ENCODE assay signal across 21 cellular contexts in the genomic region with DNA sequence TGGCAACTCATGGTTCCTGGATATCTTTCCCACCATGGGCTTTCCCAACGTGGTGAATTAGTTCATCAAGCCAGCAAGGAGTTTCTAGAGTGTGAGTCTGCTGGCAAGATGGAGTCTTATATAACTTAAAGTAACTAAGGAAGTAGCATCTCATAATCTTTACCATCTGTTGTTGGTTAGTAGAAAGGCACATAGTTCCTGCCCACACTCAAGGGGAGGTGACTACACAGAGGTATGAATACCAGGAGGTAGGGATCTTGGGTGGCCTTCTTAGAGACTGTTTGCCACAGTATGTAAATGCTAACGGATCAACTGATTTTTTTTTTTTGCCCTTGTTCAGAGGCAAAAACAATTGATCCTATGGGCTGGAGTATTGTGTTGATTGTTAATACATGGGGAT.
A peak's percentile ranks its signal among the peaks of the same experiment; 100 is the strongest.
DNase-seq lines count a peak whose midpoint lies in the region; ATAC-seq, FAIRE-seq and TF ChIP-seq lines count a peak whose summit lies in the region.
"Had no signal": no experiment of that assay in that cellular context is flagged by ENCODE, and none has a peak within 500 bp of the region (broad histone marks: within the 10 kb centered on the region; RNA-seq: fewer than 3 reads in every experiment).

No MANE protein-coding gene starts in this region.

- H3K27me3 Mint-ChIP-seq in stimulated activated memory B cell treated with anti-CD40 and anti-IgM and Interleukin-4, amounts not matched to agents 10 μg/mL and 1 μg/mL and 100 μg/mL, for 72 hours = peaks cover 10% of the 10 kb centered on the region

- H3K4me1 Mint-ChIP-seq in stimulated activated memory B cell treated with anti-CD40 and anti-IgM and Interleukin-4, amounts not matched to agents 10 μg/mL and 1 μg/mL and 100 μg/mL, for 72 hours = no peaks in the 10 kb centered on the region

- H3K9me3 Mint-ChIP-seq in stimulated activated memory B cell treated with anti-CD40 and anti-IgM and Interleukin-4, amounts not matched to agents 10 μg/mL and 1 μg/mL and 100 μg/mL, for 72 hours = no peaks in the 10 kb centered on the region

- FAIRE-seq in small intestine (lab: Jason Lieb, UNC) = no peak
- FAIRE-seq: D721Med, GM12878 had no signal

- H3K27ac ChIP-seq in small intestine (ENCODE audit: low read depth in 1 of 2, low read length in 1 of 2) = no peak overlapping the region

- H3K4me3 Mint-ChIP-seq in stimulated activated memory B cell treated with anti-CD40 and anti-IgM and Interleukin-4, amounts not matched to agents 10 μg/mL and 1 μg/mL and 100 μg/mL, for 72 hours = no peak overlapping the region
- H3K4me3 Mint-ChIP-seq: CD4-positive, alpha-beta T cell had no signal

- H3K27ac Mint-ChIP-seq in stimulated activated memory B cell treated with anti-CD40 and anti-IgM and Interleukin-4, amounts not matched to agents 10 μg/mL and 1 μg/mL and 100 μg/mL, for 72 hours = no peak overlapping the region
- H3K27ac Mint-ChIP-seq: CD4-positive, alpha-beta T cell had no signal

- 69 to 85% (median 72%) methylated on average over 2 of the region's 2 CpGs for WGBS in small intestine, 3 donors

- no peaks in the 10 kb centered on the region for H3K4me1 ChIP-seq in small intestine (ENCODE audit: control insufficient read depth in 2 of 2, insufficient read depth in 1 of 2, low read depth in 1 of 2, low read length in 1 of 2)
- H3K4me1 ChIP-seq: BE2C had no signal

- H3K27me3 ChIP-seq in small intestine (ENCODE audit: control insufficient read depth in 2 of 2, insufficient read depth in 2 of 2, low read length in 2 of 2) = no peaks in the 10 kb centered on the region
- H3K27me3 ChIP-seq: BE2C had no signal

- no peaks in the 10 kb centered on the region for H3K9me3 ChIP-seq in small intestine (ENCODE audit: control insufficient read depth, low read depth)
- H3K9me3 ChIP-seq: BE2C had no signal

- DNase-seq in EH (ENCODE audit: low read depth) (peak; percentile 52), kidney tubule cell (ENCODE audit: low spot score) (peak; percentile 28), small intestine (no peak), GM19240 (ENCODE audit: insufficient read length, low spot score) (no peak), AML-193 (lab: John Stamatoyannopoulos, UW) (no peak)
- DNase-seq in Jurkat, Clone E6-1 (ENCODE audit: low read depth, low spot score) = peak; percentile 8
- DNase-seq: ACHN; BE2C; CD4-positive, alpha-beta T cell; DMS79 treated with DMSO at 0.1 percent for 48 hours; GDM1; Kasumi-1; NCI-H1105 treated with DMSO at 0.1 percent for 48 hours; NCI-H1694 treated with DMSO at 0.1 percent for 48 hours; NCI-H345; NCI-H69; T-helper 1 cell had no signal

- no peak overlapping the region for H3K4me3 ChIP-seq in Jurkat, Clone E6-1 (ENCODE audit: low read length)
- H3K4me3 ChIP-seq in small intestine (ENCODE audit: low read depth in 1 of 2, low read length in 2 of 2) = no peak overlapping the region
- H3K4me3 ChIP-seq: GM12878 had no signal

- ATAC-seq in SK-N-SH treated with all-trans-retinoic acid at 6 μM for 48 hours = 0 out of 3 replicates have a peak, but pooled peaks have one; percentile 44
- ATAC-seq in stimulated activated memory B cell treated with anti-CD40 and anti-IgM and Interleukin-4, amounts not matched to agents 10 μg/mL and 1 μg/mL and 100 μg/mL, for 72 hours = no peak
- ATAC-seq: GM12878 had no signal

- H3K36me3 Mint-ChIP-seq in stimulated activated memory B cell treated with anti-CD40 and anti-IgM and Interleukin-4, amounts not matched to agents 10 μg/mL and 1 μg/mL and 100 μg/mL, for 72 hours = no peaks in the 10 kb centered on the region

- no peaks in the 10 kb centered on the region for H3K36me3 ChIP-seq in small intestine (ENCODE audit: control insufficient read depth in 2 of 2, insufficient read depth in 2 of 2, low read length in 2 of 2)
- H3K36me3 ChIP-seq: BE2C had no signal

TF ChIP-seq in SK-N-SH treated with all-trans-retinoic acid at 6 μM for 48 hours, 23 proteins besides CTCF, POLR2A, EP300 and RAD21:
- TF ChIP-seq ESRRG (CRISPR knock-in tag; IDR thresholded peaks at IDR 0.05) (no peak), ISL1 (CRISPR knock-in tag; IDR thresholded peaks at IDR 0.05) (no peak), GLIS3 (CRISPR knock-in tag; IDR thresholded peaks at IDR 0.05) (no peak), BACH2 (CRISPR knock-in tag; IDR thresholded peaks at IDR 0.05; ENCODE audit: borderline replicate concordance) (no peak), ARNTL (CRISPR knock-in tag; IDR thresholded peaks at IDR 0.05; ENCODE audit: borderline replicate concordance, low read depth) (no peak), OSR1 (CRISPR knock-in tag; IDR thresholded peaks at IDR 0.05) (no peak), CSDC2 (CRISPR knock-in tag; IDR thresholded peaks at IDR 0.05) (no peak)
- TF ChIP-seq, protein P1, sequence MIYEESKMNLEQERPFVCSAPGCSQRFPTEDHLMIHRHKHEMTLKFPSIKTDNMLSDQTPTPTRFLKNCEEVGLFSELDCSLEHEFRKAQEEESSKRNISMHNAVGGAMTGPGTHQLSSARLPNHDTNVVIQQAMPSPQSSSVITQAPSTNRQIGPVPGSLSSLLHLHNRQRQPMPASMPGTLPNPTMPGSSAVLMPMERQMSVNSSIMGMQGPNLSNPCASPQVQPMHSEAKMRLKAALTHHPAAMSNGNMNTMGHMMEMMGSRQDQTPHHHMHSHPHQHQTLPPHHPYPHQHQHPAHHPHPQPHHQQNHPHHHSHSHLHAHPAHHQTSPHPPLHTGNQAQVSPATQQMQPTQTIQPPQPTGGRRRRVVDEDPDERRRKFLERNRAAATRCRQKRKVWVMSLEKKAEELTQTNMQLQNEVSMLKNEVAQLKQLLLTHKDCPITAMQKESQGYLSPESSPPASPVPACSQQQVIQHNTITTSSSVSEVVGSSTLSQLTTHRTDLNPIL (CRISPR knock-in tag; IDR thresholded peaks at IDR 0.05; ENCODE audit: low read depth) = no peak
- TF ChIP-seq, protein P2, sequence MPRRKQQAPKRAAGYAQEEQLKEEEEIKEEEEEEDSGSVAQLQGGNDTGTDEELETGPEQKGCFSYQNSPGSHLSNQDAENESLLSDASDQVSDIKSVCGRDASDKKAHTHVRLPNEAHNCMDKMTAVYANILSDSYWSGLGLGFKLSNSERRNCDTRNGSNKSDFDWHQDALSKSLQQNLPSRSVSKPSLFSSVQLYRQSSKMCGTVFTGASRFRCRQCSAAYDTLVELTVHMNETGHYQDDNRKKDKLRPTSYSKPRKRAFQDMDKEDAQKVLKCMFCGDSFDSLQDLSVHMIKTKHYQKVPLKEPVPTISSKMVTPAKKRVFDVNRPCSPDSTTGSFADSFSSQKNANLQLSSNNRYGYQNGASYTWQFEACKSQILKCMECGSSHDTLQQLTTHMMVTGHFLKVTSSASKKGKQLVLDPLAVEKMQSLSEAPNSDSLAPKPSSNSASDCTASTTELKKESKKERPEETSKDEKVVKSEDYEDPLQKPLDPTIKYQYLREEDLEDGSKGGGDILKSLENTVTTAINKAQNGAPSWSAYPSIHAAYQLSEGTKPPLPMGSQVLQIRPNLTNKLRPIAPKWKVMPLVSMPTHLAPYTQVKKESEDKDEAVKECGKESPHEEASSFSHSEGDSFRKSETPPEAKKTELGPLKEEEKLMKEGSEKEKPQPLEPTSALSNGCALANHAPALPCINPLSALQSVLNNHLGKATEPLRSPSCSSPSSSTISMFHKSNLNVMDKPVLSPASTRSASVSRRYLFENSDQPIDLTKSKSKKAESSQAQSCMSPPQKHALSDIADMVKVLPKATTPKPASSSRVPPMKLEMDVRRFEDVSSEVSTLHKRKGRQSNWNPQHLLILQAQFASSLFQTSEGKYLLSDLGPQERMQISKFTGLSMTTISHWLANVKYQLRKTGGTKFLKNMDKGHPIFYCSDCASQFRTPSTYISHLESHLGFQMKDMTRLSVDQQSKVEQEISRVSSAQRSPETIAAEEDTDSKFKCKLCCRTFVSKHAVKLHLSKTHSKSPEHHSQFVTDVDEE (CRISPR knock-in tag; IDR thresholded peaks at IDR 0.05) = no peak

Comparison
In these comparisons a context has a peak if more than half of its experiments do, and no peak if none do; other contexts are left out.
1. DNase-seq: peak in EH (single experiment), Jurkat, Clone E6-1 (single experiment) and kidney tubule cell (single experiment); none in small intestine (single experiment), GM19240 (single experiment) and AML-193 (0 of 2).